Comparison of ENCODE assay signal across 1 cellular context in genomic region chr12:82378997-82379396, GRCh38.
TF ChIP-seq lines count a peak whose summit lies in the region.

No MANE protein-coding gene starts in this region.

TF ChIP-seq in GM12878, 131 proteins besides CTCF, POLR2A, EP300 and RAD21 (continued from another document):
- TF ChIP-seq ETV6 (conservative IDR thresholded peaks at IDR 0.05 in 1 of 2, IDR thresholded peaks at IDR 0.05 in 1 of 2; ENCODE audit: borderline replicate concordance in 1 of 2, low read depth in 1 of 2) (no peak), CREM (IDR thresholded peaks at IDR 0.05; ENCODE audit: low read depth) (no peak), BHLHE40 (IDR thresholded peaks at IDR 0.05; ENCODE audit: borderline replicate concordance in 1 of 2, low read depth in 2 of 2, low read length in 1 of 2) (no peak)
